8 cellular contexts compared by ENCODE assay signal in the genomic region with DNA sequence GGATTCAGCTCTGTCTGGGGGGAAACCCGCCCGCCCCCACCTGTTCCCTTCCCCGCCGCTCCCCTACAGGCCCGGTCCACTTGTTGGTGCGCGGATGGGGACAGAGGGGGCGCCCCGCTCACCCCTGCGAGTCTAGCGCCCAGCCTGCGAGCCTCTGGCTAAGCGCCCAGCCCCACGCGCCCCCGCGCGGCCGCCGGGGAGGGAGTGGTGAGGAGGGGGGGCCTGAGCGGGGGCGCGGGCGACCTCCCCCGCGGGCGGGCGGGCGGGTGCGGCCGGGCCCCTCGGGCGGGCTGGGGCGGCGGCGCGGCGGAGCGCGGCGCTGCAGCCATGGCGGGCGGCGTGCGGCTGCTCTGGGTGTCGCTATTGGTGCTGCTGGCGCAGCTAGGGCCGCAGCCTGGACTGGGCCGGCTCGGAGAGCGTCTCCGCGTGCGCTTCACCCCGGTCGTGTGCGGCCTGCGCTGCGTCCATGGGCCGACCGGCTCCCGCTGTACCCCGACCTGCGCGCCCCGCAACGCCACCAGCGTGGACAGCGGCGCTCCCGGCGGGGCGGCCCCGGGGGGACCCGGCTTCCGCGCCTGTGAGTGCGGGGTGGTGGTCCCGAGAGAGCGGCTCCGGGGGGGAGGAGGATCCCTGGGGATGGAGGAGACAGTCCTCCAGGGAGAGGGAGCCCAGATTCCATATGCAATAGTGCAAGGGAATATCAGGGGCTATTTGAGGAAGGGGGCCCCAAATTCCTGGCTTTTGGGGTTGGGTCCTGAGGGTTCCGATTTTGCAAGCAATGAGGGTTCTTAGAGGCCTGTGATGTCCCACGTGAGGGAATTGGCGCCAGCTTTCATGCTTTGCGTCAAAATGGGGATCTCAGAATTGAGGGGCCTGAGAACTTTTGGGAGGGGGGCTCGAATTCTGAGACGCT. TPM values are rescaled to one million over a fixed set of nuclear protein-coding genes. Genes with fewer than 3 reads are reported as not detected.
DNase-seq lines count a peak whose midpoint lies in the region; ATAC-seq and TF ChIP-seq lines count a peak whose summit lies in the region.

A gene with protein sequence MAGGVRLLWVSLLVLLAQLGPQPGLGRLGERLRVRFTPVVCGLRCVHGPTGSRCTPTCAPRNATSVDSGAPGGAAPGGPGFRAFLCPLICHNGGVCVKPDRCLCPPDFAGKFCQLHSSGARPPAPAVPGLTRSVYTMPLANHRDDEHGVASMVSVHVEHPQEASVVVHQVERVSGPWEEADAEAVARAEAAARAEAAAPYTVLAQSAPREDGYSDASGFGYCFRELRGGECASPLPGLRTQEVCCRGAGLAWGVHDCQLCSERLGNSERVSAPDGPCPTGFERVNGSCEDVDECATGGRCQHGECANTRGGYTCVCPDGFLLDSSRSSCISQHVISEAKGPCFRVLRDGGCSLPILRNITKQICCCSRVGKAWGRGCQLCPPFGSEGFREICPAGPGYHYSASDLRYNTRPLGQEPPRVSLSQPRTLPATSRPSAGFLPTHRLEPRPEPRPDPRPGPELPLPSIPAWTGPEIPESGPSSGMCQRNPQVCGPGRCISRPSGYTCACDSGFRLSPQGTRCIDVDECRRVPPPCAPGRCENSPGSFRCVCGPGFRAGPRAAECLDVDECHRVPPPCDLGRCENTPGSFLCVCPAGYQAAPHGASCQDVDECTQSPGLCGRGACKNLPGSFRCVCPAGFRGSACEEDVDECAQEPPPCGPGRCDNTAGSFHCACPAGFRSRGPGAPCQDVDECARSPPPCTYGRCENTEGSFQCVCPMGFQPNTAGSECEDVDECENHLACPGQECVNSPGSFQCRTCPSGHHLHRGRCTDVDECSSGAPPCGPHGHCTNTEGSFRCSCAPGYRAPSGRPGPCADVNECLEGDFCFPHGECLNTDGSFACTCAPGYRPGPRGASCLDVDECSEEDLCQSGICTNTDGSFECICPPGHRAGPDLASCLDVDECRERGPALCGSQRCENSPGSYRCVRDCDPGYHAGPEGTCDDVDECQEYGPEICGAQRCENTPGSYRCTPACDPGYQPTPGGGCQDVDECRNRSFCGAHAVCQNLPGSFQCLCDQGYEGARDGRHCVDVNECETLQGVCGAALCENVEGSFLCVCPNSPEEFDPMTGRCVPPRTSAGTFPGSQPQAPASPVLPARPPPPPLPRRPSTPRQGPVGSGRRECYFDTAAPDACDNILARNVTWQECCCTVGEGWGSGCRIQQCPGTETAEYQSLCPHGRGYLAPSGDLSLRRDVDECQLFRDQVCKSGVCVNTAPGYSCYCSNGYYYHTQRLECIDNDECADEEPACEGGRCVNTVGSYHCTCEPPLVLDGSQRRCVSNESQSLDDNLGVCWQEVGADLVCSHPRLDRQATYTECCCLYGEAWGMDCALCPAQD (N-terminal part only) (plus strand): TSS at position 309 of the 913 bp plus-strand sequence. CDS start 19 bp downstream, at position 328.

- H3K9ac ChIP-seq in H9 (ENCODE audit: extremely low read depth, insufficient read length, low read length) (no peak within 1 kb of the TSS), neural cell (ENCODE audit: low read length) (peak within 1 kb of the TSS; percentile 27)

- H4K20me1 ChIP-seq in H9 (ENCODE audit: control insufficient read depth, insufficient read depth, insufficient read length) (no peaks in the 10 kb centered on the region), neural cell (ENCODE audit: insufficient read depth) (no peaks in the 10 kb centered on the region)

- H3K27ac ChIP-seq in H9 (ENCODE audit: insufficient read length, low read depth, low read length), result no peak within 1 kb of the TSS
- H3K27ac ChIP-seq in neural cell (ENCODE audit: low read length), result no peak within 1 kb of the TSS

- H2BK12ac ChIP-seq in H9 (ENCODE audit: insufficient read length, low read depth, low read length), result no peak within 1 kb of the TSS

- DNase-seq in AG08395 (ENCODE audit: low spot score) (peak; percentile 22), H9 (peak; percentile 40), fibroblast of pulmonary artery (ENCODE audit: low read depth) (no peak), OCI-M2 (lab: John Stamatoyannopoulos, UW; ENCODE audit: unreplicated experiment) (no peak)
- DNase-seq in activated CD4-positive, alpha-beta memory T cell treated with anti-CD3 and anti-CD28 coated beads for 36 hours, result peak; percentile 38
- no peak for DNase-seq in activated CD4-positive, alpha-beta T cell treated with anti-CD3 and anti-CD28 coated beads for 1 hour

- H3K9me3 Mint-ChIP-seq in H9, result no peaks in the 10 kb centered on the region; a peak in 1 of 5 replicates
- H3K9me3 Mint-ChIP-seq in activated CD4-positive, alpha-beta memory T cell treated with anti-CD3 and anti-CD28 coated beads for 36 hours, result no peaks in the 10 kb centered on the region

- H3K4me1 Mint-ChIP-seq in H9, result peaks cover 37 to 57% of the 10 kb centered on the region in 2 experiments
- peaks cover 66% of the 10 kb centered on the region for H3K4me1 Mint-ChIP-seq in activated CD4-positive, alpha-beta memory T cell treated with anti-CD3 and anti-CD28 coated beads for 36 hours (ENCODE audit: low read depth)

- no peak within 1 kb of the TSS for H4K5ac ChIP-seq in H9 (ENCODE audit: insufficient read length, low read depth, low read length)

- H2AK5ac ChIP-seq in H9 (ENCODE audit: insufficient read length, low read length), result no peak within 1 kb of the TSS

- intact Hi-C loops in activated CD4-positive, alpha-beta memory T cell treated with anti-CD3 and anti-CD28 coated beads for 36 hours (cut with micrococcal nuclease), result loop anchor here (5.0 kb wide), 1 partner anchor 314 kb away; a partner anchor contains a TSS

- no peak within 1 kb of the TSS for H2BK5ac ChIP-seq in H9 (ENCODE audit: insufficient read length, low read length)

- CTCF ChIA-PET in activated CD4-positive, alpha-beta memory T cell treated with anti-CD3 and anti-CD28 coated beads for 36 hours (lab: Charles Lee), result interaction anchor here (0.8 to 6.5 kb wide), 11 partner anchors 10 to 296 kb away, joined by 3 to 60 read pairs (median 12); a partner anchor contains a TSS

- H3K4ac ChIP-seq in H9 (ENCODE audit: low read depth, low read length), result no peak within 1 kb of the TSS

- H3K4me1 ChIP-seq in H9 (ENCODE audit: insufficient read depth, low read length), result peaks cover 4% of the 10 kb centered on the region

- H2BK20ac ChIP-seq in H9 (ENCODE audit: low read depth, low read length, poor library complexity, severe bottlenecking), result no peak within 1 kb of the TSS

- peaks cover 56% of the 10 kb centered on the region for H3K27me3 Mint-ChIP-seq in H9 (ENCODE audit: low read depth)
- peaks cover 28% of the 10 kb centered on the region for H3K27me3 Mint-ChIP-seq in activated CD4-positive, alpha-beta memory T cell treated with anti-CD3 and anti-CD28 coated beads for 36 hours

- WGBS in H9 (ENCODE audit: extremely low coverage, insufficient read length, low lambda C conversion rate), result no CpG with 5 or more reads among the region's 87 CpGs

- H3K56ac ChIP-seq in H9 (ENCODE audit: insufficient read length, low read depth, low read length), result no peak within 1 kb of the TSS

- H3K14ac ChIP-seq in H9 (ENCODE audit: insufficient read depth, low read length), result no peak within 1 kb of the TSS

- H3K9me3 ChIP-seq in H9 (ENCODE audit: control insufficient read depth, low read depth, low read length) (no peaks in the 10 kb centered on the region), neural cell (ENCODE audit: low read length) (no peaks in the 10 kb centered on the region)

- no peak within 1 kb of the TSS for H4K8ac ChIP-seq in H9 (replicated peaks; ENCODE audit: insufficient read length, low read depth, low read length)

- H3K23ac ChIP-seq in H9 (ENCODE audit: insufficient read length, low read depth, low read length), result no peak within 1 kb of the TSS

- ATAC-seq in HG03565 (IDR thresholded peaks at IDR 0.05; ENCODE audit: unreplicated experiment), result no peak

- peak within 1 kb of the TSS; percentile 58 for H3K4me3 ChIP-seq in fibroblast of pulmonary artery (replicated peaks; ENCODE audit: low read depth, low read length)
- peak within 1 kb of the TSS; percentile 51 for H3K4me3 ChIP-seq in neural cell (ENCODE audit: low read length)

- TF ChIP-seq CTCF in H9 (conservative IDR thresholded peaks at IDR 0.05) (no peak), fibroblast of pulmonary artery (IDR thresholded peaks at IDR 0.05; ENCODE audit: low read length, missing control alignments) (no peak), neural cell (IDR thresholded peaks at IDR 0.05; ENCODE audit: poor library complexity, severe bottlenecking) (no peak)

- H3K9me2 ChIP-seq in neural cell (ENCODE audit: insufficient read depth, low read length), result no peaks in the 10 kb centered on the region

- no peak within 1 kb of the TSS for H2BK120ac ChIP-seq in H9 (ENCODE audit: low read depth, low read length, poor library complexity, severe bottlenecking)

- H3K18ac ChIP-seq in H9 (ENCODE audit: insufficient read length, low read depth, low read length), result no peak within 1 kb of the TSS

- H3T11ph ChIP-seq in H9 (ENCODE audit: low read length), result no peak within 1 kb of the TSS

- no peak within 1 kb of the TSS; a peak in 1 of 7 replicates for H3K27ac Mint-ChIP-seq in H9
- H3K27ac Mint-ChIP-seq in activated CD4-positive, alpha-beta memory T cell treated with anti-CD3 and anti-CD28 coated beads for 36 hours, result no peak within 1 kb of the TSS

- H3F3A ChIP-seq in neural cell (ENCODE audit: insufficient read depth, low read length, poor library complexity, severe bottlenecking), result peaks cover 4% of the 10 kb centered on the region

- no peak for TF ChIP-seq EP300 in neural cell (conservative IDR thresholded peaks at IDR 0.05; ENCODE audit: poor library complexity, severe bottlenecking)

- H3K4me3 Mint-ChIP-seq in H9, result peak within 1 kb of the TSS; percentile 56 to 76
- H3K4me3 Mint-ChIP-seq in activated CD4-positive, alpha-beta memory T cell treated with anti-CD3 and anti-CD28 coated beads for 36 hours, result peak within 1 kb of the TSS; percentile 28

- POLR2A ChIA-PET in activated CD4-positive, alpha-beta memory T cell treated with anti-CD3 and anti-CD28 coated beads for 36 hours (lab: Charles Lee), result interaction anchor here (1.0 to 1.2 kb wide), 2 partner anchors 69 to 163 kb away, joined by 3 to 4 read pairs; no protein-coding TSS in a partner anchor

- no peaks in the 10 kb centered on the region for H3K79me1 ChIP-seq in H9 (ENCODE audit: insufficient read depth, low read depth, low read length, poor library complexity, severe bottlenecking)

- H3K79me2 ChIP-seq in H9 (ENCODE audit: insufficient read depth, low read length) (no peaks in the 10 kb centered on the region), neural cell (replicated peaks; ENCODE audit: insufficient read depth, low read length) (no peaks in the 10 kb centered on the region)

- peaks cover 25% of the 10 kb centered on the region for H3K23me2 ChIP-seq in H9 (ENCODE audit: insufficient read length, low read depth, low read length, poor library complexity, severe bottlenecking)

- H2BK15ac ChIP-seq in H9 (ENCODE audit: low read depth, low read length), result no peak within 1 kb of the TSS

- H3K4me2 ChIP-seq in H9 (ENCODE audit: insufficient read depth, insufficient read length, low read length), result peak within 1 kb of the TSS; percentile 13
- H3K4me2 ChIP-seq in neural cell (ENCODE audit: low read length), result no peak within 1 kb of the TSS

- H3K36me3 Mint-ChIP-seq in H9 (ENCODE audit: insufficient read depth in 1 of 3, low read depth in 3 of 3), result peaks cover 0 to 3% (median 0%) of the 10 kb centered on the region in 3 experiments; a peak in 2 of 7 replicates
- no peaks in the 10 kb centered on the region for H3K36me3 Mint-ChIP-seq in activated CD4-positive, alpha-beta memory T cell treated with anti-CD3 and anti-CD28 coated beads for 36 hours

- H3K27me3 ChIP-seq in H9 (ENCODE audit: insufficient read depth, low read length) (peaks cover 10% of the 10 kb centered on the region; the same call in 1 of the 2 replicates), neural cell (ENCODE audit: insufficient read depth, low read depth, low read length) (peaks cover 46% of the 10 kb centered on the region)

- TF ChIP-seq RAD21 in neural cell (conservative IDR thresholded peaks at IDR 0.05), result no peak

- H2AFZ ChIP-seq in H9 (ENCODE audit: low read length) (no peak within 1 kb of the TSS), neural cell (ENCODE audit: low read depth, low read length) (no peak within 1 kb of the TSS)

- no peaks in the 10 kb centered on the region for H3K36me3 ChIP-seq in neural cell (ENCODE audit: insufficient read depth, low read length)

- H4K91ac ChIP-seq in H9 (ENCODE audit: insufficient read length, low read depth, low read length), result no peak within 1 kb of the TSS

RNA-seq across cellular contexts. Expression of the gene that starts here (rescaled TPM):
- total RNA-seq in H9 (2021), result 115 and 129 TPM in 2 replicates
- 100 to 1,000 TPM; 178 to 182 TPM for total RNA-seq in activated CD4-positive, alpha-beta memory T cell treated with anti-CD3 and anti-CD28 coated beads for 36 hours
- 55.6 and 59.7 TPM in 2 replicates for polyA plus RNA-seq in neural cell
- polyA minus RNA-seq in neural cell, result 47.0 and 49.8 TPM in 2 replicates

Comparison
In these comparisons a context has a peak if more than half of its experiments do, and no peak if none do; other contexts are left out.
1. DNase-seq: peak in AG08395 (single experiment), H9 (single experiment) and activated CD4-positive, alpha-beta memory T cell treated with anti-CD3 and anti-CD28 coated beads for 36 hours (single experiment); none in fibroblast of pulmonary artery (single experiment), OCI-M2 (single experiment) and activated CD4-positive, alpha-beta T cell treated with anti-CD3 and anti-CD28 coated beads for 1 hour (single experiment).